In the genomic region with DNA sequence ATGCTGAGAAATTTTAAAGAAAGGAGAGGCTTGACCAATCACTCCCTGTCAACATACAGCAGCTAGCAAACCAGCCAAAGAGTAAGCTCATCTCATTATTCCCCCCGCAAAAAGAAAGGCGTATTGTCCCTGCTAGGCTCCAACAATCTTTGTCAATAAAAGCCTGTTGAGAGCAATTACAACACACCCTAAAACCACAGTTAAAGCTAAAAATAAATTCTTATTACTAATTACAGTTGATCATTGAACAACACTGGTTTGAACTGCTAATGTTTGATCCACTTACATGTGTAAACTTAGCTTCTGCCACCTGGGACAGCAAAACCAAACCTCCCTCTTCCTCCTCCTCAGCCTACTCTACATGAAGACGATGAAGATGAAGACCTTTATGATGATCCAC, we compare ENCODE assay signal across 23 cellular contexts.
DNase-seq lines count a peak whose midpoint lies in the region; ATAC-seq and TF ChIP-seq lines count a peak whose summit lies in the region.
"Had no signal": no experiment of that assay in that cellular context is flagged by ENCODE, and none has a peak within 500 bp of the region (broad histone marks: within the 10 kb centered on the region; RNA-seq: fewer than 3 reads in every experiment).

No MANE protein-coding gene starts in this region.

- TF ChIP-seq CTCF in Caco-2 (IDR thresholded peaks at IDR 0.05; ENCODE audit: insufficient read depth in 1 of 2, low read depth in 1 of 2, low read length in 1 of 2, severe bottlenecking in 1 of 2, unreplicated experiment in 1 of 2) (no peak), tibial artery (IDR thresholded peaks at IDR 0.05) (no peak)

- peaks cover 24% of the 10 kb centered on the region for H3K27me3 Mint-ChIP-seq in Caco-2 (ENCODE audit: insufficient read depth, unreplicated experiment)
- H3K27me3 Mint-ChIP-seq: CD8-positive, alpha-beta memory T cell had no signal

- H3K4me3 ChIP-seq in Caco-2 (ENCODE audit: low read depth, low read length) = no peak overlapping the region
- H3K4me3 ChIP-seq in tibial artery = no peak overlapping the region
- H3K4me3 ChIP-seq: GM23338, SK-N-MC had no signal

- H3K27ac ChIP-seq in tibial artery = no peak overlapping the region
- H3K27ac ChIP-seq: KMS-11, SK-N-MC had no signal

- POLR2A ChIA-PET in Caco-2 (lab: Charles Lee) = no interaction called here

- H3K4me1 Mint-ChIP-seq in Caco-2 (ENCODE audit: low read depth, unreplicated experiment) = no peaks in the 10 kb centered on the region

- intact Hi-C loops in Caco-2 (cut with micrococcal nuclease; ENCODE audit: unreplicated experiment) (no loop called here), tibial artery (cut with DNase I; ENCODE audit: low total_unique reads) (no loop called here)

- DNase-seq in MV-4-11 (lab: John Stamatoyannopoulos, UW) = peak; percentile 2
- peak; percentile 62 for DNase-seq in medulla oblongata (ENCODE audit: extremely low spot score)
- no peak for DNase-seq in activated CD4-positive, alpha-beta T cell treated with anti-CD3 and anti-CD28 coated beads for 1 hour
- DNase-seq in Caco-2 = no peak
- DNase-seq in tibial artery = no peak
- DNase-seq in D341Med (ENCODE audit: low spot score) = no peak
- DNase-seq: CD8-positive, alpha-beta memory T cell; DND-41; NCI-H1436; NCI-H1930; NCI-H2171 treated with DMSO at 0.1 percent for 48 hours; NCI-H446 treated with DMSO at 0.1 percent for 48 hours; NCI-H774; OCI-M1; SHP77; T-cell; T-helper 9 cell had no signal

- H3K27ac Mint-ChIP-seq in Caco-2 (ENCODE audit: unreplicated experiment) = no peak overlapping the region
- H3K27ac Mint-ChIP-seq: CD8-positive, alpha-beta memory T cell; GM23338; T-cell had no signal

- H3K36me3 ChIP-seq in Caco-2 (ENCODE audit: control insufficient read depth, insufficient read depth, low read length) (no peaks in the 10 kb centered on the region), tibial artery (no peaks in the 10 kb centered on the region)

- no peaks in the 10 kb centered on the region for H3K36me3 Mint-ChIP-seq in Caco-2 (ENCODE audit: insufficient read depth, unreplicated experiment)
- H3K36me3 Mint-ChIP-seq: T-cell had no signal

- CTCF ChIA-PET in Caco-2 (lab: Charles Lee) = no interaction called here

- H3K4me1 ChIP-seq in Caco-2 (no peaks in the 10 kb centered on the region), tibial artery (no peaks in the 10 kb centered on the region)

- no peaks in the 10 kb centered on the region for H3K9me3 Mint-ChIP-seq in Caco-2 (ENCODE audit: unreplicated experiment)
- H3K9me3 Mint-ChIP-seq: CD8-positive, alpha-beta memory T cell; GM23338; T-cell had no signal

- no peaks in the 10 kb centered on the region for H3K9me3 ChIP-seq in Caco-2
- H3K9me3 ChIP-seq in tibial artery = no peaks in the 10 kb centered on the region

- H3K27me3 ChIP-seq in Caco-2 (replicated peaks; ENCODE audit: control insufficient read depth, insufficient read depth, low read length) = no peaks in the 10 kb centered on the region; the same call in 1 of the 2 replicates
- H3K27me3 ChIP-seq in tibial artery = no peaks in the 10 kb centered on the region

- BruUV-seq in Caco-2 (replicated peaks; lab: Mats Ljungman, UMichigan) = no TSS peak

- ATAC-seq in GM18861 (IDR thresholded peaks at IDR 0.05; ENCODE audit: unreplicated experiment) (peak; percentile 61), GM21423 (IDR thresholded peaks at IDR 0.05; ENCODE audit: unreplicated experiment) (peak; percentile 45)
- ATAC-seq: HCT116, T-cell had no signal

- no peak overlapping the region for H3K4me3 Mint-ChIP-seq in Caco-2 (ENCODE audit: unreplicated experiment)
- H3K4me3 Mint-ChIP-seq: CD8-positive, alpha-beta memory T cell; GM23338; T-cell had no signal

Comparison
In these comparisons a context has a peak if more than half of its experiments do, and no peak if none do; other contexts are left out.
1. DNase-seq: peak in MV-4-11 (single experiment) and medulla oblongata (single experiment); none in activated CD4-positive, alpha-beta T cell treated with anti-CD3 and anti-CD28 coated beads for 1 hour (single experiment), Caco-2 (0 of 2), tibial artery (0 of 2) and D341Med (single experiment).